Comparison of ENCODE assay signal across 1 cellular context in genomic region chr5:102625446-102625845, GRCh38.
TF ChIP-seq lines count a peak whose summit lies in the region.

No MANE protein-coding gene starts in this region.

TF ChIP-seq in HepG2, 621 proteins besides CTCF, POLR2A, EP300 and RAD21 (continued from another document):
- TF ChIP-seq ZNF280D (CRISPR knock-in tag; IDR thresholded peaks at IDR 0.05) (no peak), ZMYM2 (CRISPR knock-in tag; IDR thresholded peaks at IDR 0.05) (no peak), ZNF766 (CRISPR knock-in tag; IDR thresholded peaks at IDR 0.05; ENCODE audit: borderline replicate concordance) (no peak)
